Comparison of ENCODE assay signal across 8 cellular contexts in genomic region chr16:1966460-1966859, GRCh38. TPM values are rescaled to one million over a fixed set of nuclear protein-coding genes. Genes with fewer than 3 reads are reported as not detected.
DNase-seq lines count a peak whose midpoint lies in the region; FAIRE-seq and TF ChIP-seq lines count a peak whose summit lies in the region.

A gene with protein sequence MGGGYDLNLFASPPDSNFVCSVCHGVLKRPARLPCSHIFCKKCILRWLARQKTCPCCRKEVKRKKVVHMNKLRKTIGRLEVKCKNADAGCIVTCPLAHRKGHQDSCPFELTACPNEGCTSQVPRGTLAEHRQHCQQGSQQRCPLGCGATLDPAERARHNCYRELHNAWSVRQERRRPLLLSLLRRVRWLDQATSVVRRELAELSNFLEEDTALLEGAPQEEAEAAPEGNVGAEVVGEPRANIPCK (plus strand): TSS chr16:1966856. CDS start chr16:1966882, 26 bp downstream.

- H3K9me3 Mint-ChIP-seq in CD4-positive, alpha-beta memory T cell = peaks cover 0 to 7% (median 0%) of the 10 kb centered on the region in 8 donors
- H3K9me3 Mint-ChIP-seq in osteocyte (ENCODE audit: unreplicated experiment) = no peaks in the 10 kb centered on the region

- H3K36me3 ChIP-seq in CD4-positive, alpha-beta memory T cell (ENCODE audit: insufficient read depth, low read length) = peaks cover 18% of the 10 kb centered on the region
- H3K36me3 ChIP-seq in OCI-LY3 (replicated peaks; ENCODE audit: low read depth, low read length) (peaks cover 27% of the 10 kb centered on the region), endothelial cell of umbilical vein (ENCODE audit: control insufficient read depth in 2 of 2, extremely low read depth in 1 of 2, insufficient read depth in 2 of 2, low read length in 2 of 2) (peaks cover 8 to 17% of the 10 kb centered on the region in 2 experiments), adrenal gland (replicated peaks in 1 of 2) (peaks cover 0 to 19% of the 10 kb centered on the region in 2 donors)

- no peaks in the 10 kb centered on the region for H3K9me1 ChIP-seq in endothelial cell of umbilical vein (replicated peaks; ENCODE audit: control insufficient read depth, extremely low read depth, insufficient read depth, low read length)

- dilution Hi-C loops in endothelial cell of umbilical vein (cut with MboI; ENCODE audit: extremely low pct_ligation_motif_present, low sequenced_read_pairs) = no loop called here

- H3K36me3 Mint-ChIP-seq in CD4-positive, alpha-beta memory T cell = peaks cover 15 to 39% of the 10 kb centered on the region in 2 donors
- H3K36me3 Mint-ChIP-seq in osteocyte (ENCODE audit: unreplicated experiment) = peaks cover 9% of the 10 kb centered on the region

- peak within 1 kb of the TSS; percentile 90 to 97 (median 92) for H3K4me3 Mint-ChIP-seq in CD4-positive, alpha-beta memory T cell
- H3K4me3 Mint-ChIP-seq in osteocyte (ENCODE audit: unreplicated experiment) = peak within 1 kb of the TSS; percentile 87

- H3K27ac ChIP-seq in CD4-positive, alpha-beta memory T cell (ENCODE audit: low read depth, low read length) = peak within 1 kb of the TSS; percentile 97
- H3K27ac ChIP-seq in OCI-LY3 (ENCODE audit: low read length) (peak within 1 kb of the TSS; percentile 68), endothelial cell of umbilical vein (ENCODE audit: insufficient read depth, low read depth, low read length) (no peak within 1 kb of the TSS), adrenal gland (peak within 1 kb of the TSS in 2 of 5 donors; percentile 95 to 96)

- FAIRE-seq in endothelial cell of umbilical vein (lab: Jason Lieb, UNC) = no peak

- H3K27me3 ChIP-seq in CD4-positive, alpha-beta memory T cell (ENCODE audit: insufficient read depth, low read length) = no peaks in the 10 kb centered on the region
- H3K27me3 ChIP-seq in OCI-LY3 (ENCODE audit: low read depth, low read length) (no peaks in the 10 kb centered on the region), endothelial cell of umbilical vein (ENCODE audit: control insufficient read depth in 2 of 2, insufficient read depth in 2 of 2, low read length in 2 of 2) (no peaks in the 10 kb centered on the region), adrenal gland (no peaks in the 10 kb centered on the region)

- WGBS in adrenal gland, 4 donors = 94 to 96% (median 95%) methylated on average over 3 to 6 of the region's 6 CpGs

- DNase-seq in CD4-positive, alpha-beta memory T cell = peak in 1 of 5 donors; percentile 10
- DNase-seq in endothelial cell of umbilical vein (ENCODE audit: low read depth, low spot score) = no peak
- DNase-seq in osteocyte (ENCODE audit: extremely low spot score, unreplicated experiment) = no peak
- DNase-seq in NCI-H2227 treated with DMSO at 0.1 percent for 48 hours (lab: John Stamatoyannopoulos, UW) = no peak
- DNase-seq in adrenal gland = no peak
- no peak for DNase-seq in stimulated activated CD4-positive, alpha-beta T cell treated with anti-CD3 and anti-CD28 coated beads, Interleukin-12 subunit alpha, Interleukin-12 subunit beta, amount 100 ng/mL, for 4 hours
- DNase-seq in NCI-H2107 treated with DMSO at 0.1 percent for 48 hours (lab: John Stamatoyannopoulos, UW; ENCODE audit: unreplicated experiment) = no peak

- H3K27ac Mint-ChIP-seq in CD4-positive, alpha-beta memory T cell = peak within 1 kb of the TSS; percentile 97 to 99 (median 97)
- peak within 1 kb of the TSS; percentile 92 for H3K27ac Mint-ChIP-seq in osteocyte (ENCODE audit: unreplicated experiment)

- no peak for TF ChIP-seq POLR2A in endothelial cell of umbilical vein (IDR thresholded peaks at IDR 0.05; ENCODE audit: low read depth, low read length)
- no peak for TF ChIP-seq POLR2A in adrenal gland (IDR thresholded peaks at IDR 0.05)

- no peaks in the 10 kb centered on the region for H3K9me3 ChIP-seq in CD4-positive, alpha-beta memory T cell (ENCODE audit: control insufficient read depth in 1 of 2, low read length in 2 of 2)
- H3K9me3 ChIP-seq in OCI-LY3 (ENCODE audit: insufficient read depth, low read length) (no peaks in the 10 kb centered on the region), endothelial cell of umbilical vein (replicated peaks; ENCODE audit: control insufficient read depth, insufficient read depth, low read length) (no peaks in the 10 kb centered on the region), adrenal gland (replicated peaks in 1 of 3) (no peaks in the 10 kb centered on the region)

- no peaks in the 10 kb centered on the region for H3K27me3 Mint-ChIP-seq in CD4-positive, alpha-beta memory T cell
- no peaks in the 10 kb centered on the region for H3K27me3 Mint-ChIP-seq in osteocyte (ENCODE audit: unreplicated experiment)

- peaks cover 48% of the 10 kb centered on the region for H3K4me1 ChIP-seq in CD4-positive, alpha-beta memory T cell (ENCODE audit: insufficient read depth, low read length)
- H3K4me1 ChIP-seq in OCI-LY3 (ENCODE audit: low read length) = peaks cover 31% of the 10 kb centered on the region
- H3K4me1 ChIP-seq in endothelial cell of umbilical vein (ENCODE audit: control insufficient read depth, extremely low read depth, insufficient read depth, low read length) = peaks cover 22% of the 10 kb centered on the region
- H3K4me1 ChIP-seq in adrenal gland (replicated peaks in 1 of 2) = peaks cover 10 to 29% of the 10 kb centered on the region in 2 donors

- peaks cover 26% of the 10 kb centered on the region for H4K20me1 ChIP-seq in OCI-LY3 (ENCODE audit: insufficient read depth, low read length)
- H4K20me1 ChIP-seq in endothelial cell of umbilical vein (replicated peaks; ENCODE audit: control insufficient read depth, extremely low read depth, insufficient read depth, low read length) = no peaks in the 10 kb centered on the region

- H3K4me3 ChIP-seq in CD4-positive, alpha-beta memory T cell (ENCODE audit: low read length in 2 of 2) = peak within 1 kb of the TSS in 1 of 2 donors; percentile 86
- peak within 1 kb of the TSS; percentile 100 for H3K4me3 ChIP-seq in OCI-LY3 (ENCODE audit: low read length)
- peak within 1 kb of the TSS; percentile 58 to 89 (median 71) for H3K4me3 ChIP-seq in endothelial cell of umbilical vein (replicated peaks in 1 of 3; ENCODE audit: insufficient read depth in 1 of 3, low read depth in 1 of 3, low read length in 3 of 3)
- H3K4me3 ChIP-seq in adrenal gland = peak within 1 kb of the TSS in 1 of 4 donors; percentile 90

- CTCF ChIA-PET in CD4-positive, alpha-beta memory T cell (lab: Charles Lee; ENCODE audit: partially characterized antibody) = interaction anchor here (0.7 to 1.6 kb wide), 2 partner anchors 37 to 189 kb away, joined by 3 to 7 read pairs; partner anchors contain the start of gene TRAF7
- CTCF ChIA-PET in endothelial cell of umbilical vein (lab: Charles Lee) = interaction anchor here (0.5 to 1.2 kb wide), 2 partner anchors 171 to 174 kb away, joined by 3 read pairs; no protein-coding TSS in a partner anchor

- intact Hi-C loops in CD4-positive, alpha-beta memory T cell (cut with micrococcal nuclease) = no loop called here
- intact Hi-C loops in endothelial cell of umbilical vein (cut with micrococcal nuclease) (no loop called here), adrenal gland (cut with DNase I) (no loop called here)

- BruUV-seq in endothelial cell of umbilical vein (replicated peaks; lab: Mats Ljungman, UMichigan) = no TSS peak

- POLR2A ChIA-PET in CD4-positive, alpha-beta memory T cell (lab: Charles Lee; ENCODE audit: partially characterized antibody) = interaction anchor here (0.5 to 9.4 kb wide), 5 partner anchors 17 to 188 kb away, joined by 3 to 99 read pairs (median 71); partner anchors contain the start of genes GFER, NOXO1, SYNGR3 and TRAF7
- POLR2A ChIA-PET in endothelial cell of umbilical vein (lab: Charles Lee) = no interaction called here

- peaks cover 19 to 50% (median 33%) of the 10 kb centered on the region in 4 donors for H3K4me1 Mint-ChIP-seq in CD4-positive, alpha-beta memory T cell
- H3K4me1 Mint-ChIP-seq in osteocyte (ENCODE audit: unreplicated experiment) = peaks cover 33% of the 10 kb centered on the region

- peak within 1 kb of the TSS; percentile 92 for H3K9ac ChIP-seq in OCI-LY3 (ENCODE audit: low read length)
- peak within 1 kb of the TSS; percentile 92 for H3K9ac ChIP-seq in endothelial cell of umbilical vein (replicated peaks; ENCODE audit: extremely low read depth, insufficient read depth, low read length)

- TF ChIP-seq CTCF in OCI-LY3 (IDR thresholded peaks at IDR 0.05; ENCODE audit: low read depth, low read length) (no peak), endothelial cell of umbilical vein (IDR thresholded peaks at IDR 0.05; ENCODE audit: extremely low read depth in 1 of 2, insufficient read depth in 1 of 2, low read depth in 1 of 2, low read length in 2 of 2) (no peak), osteocyte (IDR thresholded peaks at IDR 0.05) (no peak), adrenal gland (IDR thresholded peaks at IDR 0.05) (no peak)

- H2AFZ ChIP-seq in OCI-LY3 (ENCODE audit: low read depth, low read length) (no peak within 1 kb of the TSS), endothelial cell of umbilical vein (ENCODE audit: low read depth, low read length) (no peak within 1 kb of the TSS)

- peaks cover 66% of the 10 kb centered on the region for H3K79me2 ChIP-seq in OCI-LY3 (ENCODE audit: low read length)
- peaks cover 39% of the 10 kb centered on the region for H3K79me2 ChIP-seq in endothelial cell of umbilical vein (ENCODE audit: control insufficient read depth, insufficient read depth, low read length)

- H3K4me2 ChIP-seq in OCI-LY3 (ENCODE audit: low read length) = peak within 1 kb of the TSS; percentile 96
- H3K4me2 ChIP-seq in endothelial cell of umbilical vein (ENCODE audit: insufficient read depth, low read length) = peak within 1 kb of the TSS; percentile 81

TF ChIP-seq in endothelial cell of umbilical vein, 7 proteins besides CTCF, POLR2A, EP300 and RAD21 (continues in another document):
- TF ChIP-seq EZH2 (IDR thresholded peaks at IDR 0.05; ENCODE audit: borderline replicate concordance, low read depth, low read length, severe bottlenecking) (no peak), FOS (IDR thresholded peaks at IDR 0.05; ENCODE audit: borderline replicate concordance, insufficient read depth, low read length) (no peak), MYC (IDR thresholded peaks at IDR 0.05; ENCODE audit: low read depth, low read length) (no peak), POLR2AphosphoS5 (IDR thresholded peaks at IDR 0.05; ENCODE audit: insufficient read depth, low read depth, low read length) (no peak)

RNA-seq across cellular contexts. Expression of the gene that starts here (rescaled TPM):
- total RNA-seq in CD4-positive, alpha-beta memory T cell = not detected
- not detected for polyA plus RNA-seq in CD4-positive, alpha-beta memory T cell
- total RNA-seq in endothelial cell of umbilical vein = not detected in 2 replicates
- not detected in 2 replicates for polyA plus RNA-seq in endothelial cell of umbilical vein
- polyA plus RNA-seq in endothelial cell of umbilical vein (2011; cell fraction: cytosol; rRNA removed) = not detected in 2 replicates
- not detected in 2 replicates for polyA plus RNA-seq in endothelial cell of umbilical vein (2011; cell fraction: nucleus; rRNA removed)
- not detected in 2 replicates for polyA plus RNA-seq in endothelial cell of umbilical vein (2012)
- not detected in 2 replicates for polyA minus RNA-seq in endothelial cell of umbilical vein
- polyA minus RNA-seq in endothelial cell of umbilical vein (2011; cell fraction: cytosol; rRNA and poly(A)+ RNA removed) = not detected
- polyA minus RNA-seq in endothelial cell of umbilical vein (2011; cell fraction: nucleus; rRNA and poly(A)+ RNA removed) = not detected in 2 replicates
- 0.46 TPM in 1 of 2 replicates, not detected in the other for total RNA-seq in osteocyte
- total RNA-seq in adrenal gland = under 1 TPM in 1 of 8 donors, not detected in 7; 0.47 TPM
- polyA plus RNA-seq in adrenal gland = under 1 TPM in 2 of 3 donors, not detected in 1; 0.20 to 0.64 TPM
